In the genomic region with DNA sequence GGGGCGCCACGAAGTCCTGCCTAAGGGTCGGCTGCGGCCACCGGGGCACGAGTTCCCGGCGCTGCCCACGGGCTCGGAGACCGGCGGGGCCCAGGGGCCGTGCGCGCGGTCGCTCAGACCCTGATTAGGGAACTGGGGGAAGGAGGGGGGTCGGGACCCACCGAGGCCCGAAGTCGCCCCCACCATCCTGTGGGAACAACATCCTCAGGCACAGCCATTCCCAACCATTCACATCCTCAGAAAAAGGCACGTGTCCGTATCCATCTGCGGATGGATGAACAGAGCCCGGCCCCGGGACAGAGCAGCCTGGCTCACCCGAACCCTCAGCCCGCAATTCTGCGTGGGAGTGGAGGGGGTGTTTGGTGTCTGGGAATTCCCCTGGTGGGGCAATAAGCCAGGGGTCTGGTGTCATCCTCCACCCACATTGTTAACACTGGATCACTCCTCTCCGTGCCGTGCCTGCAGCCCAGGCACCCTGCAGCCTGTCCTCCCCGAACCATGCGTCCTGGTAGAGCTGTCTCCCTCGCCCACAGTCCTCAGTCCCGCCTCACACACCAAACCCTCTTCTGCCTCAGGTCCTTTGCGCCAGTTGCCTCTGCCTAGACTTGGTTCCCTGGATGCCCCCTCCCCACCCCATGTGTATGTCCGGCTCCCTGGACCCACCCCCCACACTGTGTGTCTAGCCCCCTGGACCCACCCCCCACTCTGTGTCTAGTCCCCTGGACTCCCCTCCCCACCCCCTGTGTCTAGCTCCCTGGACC, we compare ENCODE assay signal across 8 cellular contexts. TPM values are rescaled to one million over a fixed set of nuclear protein-coding genes. Genes with fewer than 3 reads are reported as not detected.
DNase-seq lines count a peak whose midpoint lies in the region; ATAC-seq and TF ChIP-seq lines count a peak whose summit lies in the region.

No MANE protein-coding gene starts in this region.

- H3K9me3 ChIP-seq in RWPE2 (ENCODE audit: severe bottlenecking), result no peaks in the 10 kb centered on the region
- no peaks in the 10 kb centered on the region for H3K9me3 ChIP-seq in right atrium auricular region
- H3K9me3 ChIP-seq in psoas muscle, result no peaks in the 10 kb centered on the region

- H3K27me3 ChIP-seq in RWPE2 (ENCODE audit: insufficient read depth, poor library complexity, severe bottlenecking) (no peaks in the 10 kb centered on the region), right atrium auricular region (no peaks in the 10 kb centered on the region), psoas muscle (ENCODE audit: insufficient read depth in 3 of 3, low read length in 2 of 3) (no peaks in the 10 kb centered on the region)

- ATAC-seq in HG03521 (IDR thresholded peaks at IDR 0.05; ENCODE audit: unreplicated experiment) (peak; percentile 4), RWPE2 (ENCODE audit: low read depth) (peak; percentile 46), psoas muscle (peak; percentile 51 to 70 (median 56)), GM21737 (IDR thresholded peaks at IDR 0.05; ENCODE audit: unreplicated experiment) (no peak)

- WGBS in psoas muscle, 3 donors, result 5 to 11% (median 7%) methylated on average over 27 to 37 of the region's 37 CpGs

- H3K4me3 ChIP-seq in RWPE2 (ENCODE audit: severe bottlenecking), result peak overlapping the region; percentile 83
- peak overlapping the region; percentile 96 to 98 for H3K4me3 ChIP-seq in right atrium auricular region
- peak overlapping the region; percentile 99 for H3K4me3 ChIP-seq in psoas muscle

- intact Hi-C loops in psoas muscle (cut with DNase I), result no loop called here

- peak; percentile 93 for DNase-seq in activated effector memory CD4-positive, alpha-beta T cell treated with anti-CD3 and anti-CD28 coated beads, Interleukin-2, amount 50 U/mL, for 16 hours
- no peak for DNase-seq in activated effector memory CD4-positive, alpha-beta T cell treated with Interleukin-2 at 50 U/mL for 16 hours
- peak; percentile 77 for DNase-seq in RWPE2 (ENCODE audit: low spot score)
- no peak for DNase-seq in right atrium auricular region (ENCODE audit: low spot score)
- peak in 1 of 2 donors; percentile 59 for DNase-seq in psoas muscle

- H3K4me1 ChIP-seq in RWPE2 (ENCODE audit: insufficient read depth, poor library complexity, severe bottlenecking) (peaks cover 32% of the 10 kb centered on the region), right atrium auricular region (peaks cover 0 to 45% of the 10 kb centered on the region in 2 donors), psoas muscle (peaks cover 21% of the 10 kb centered on the region)

- TF ChIP-seq CTCF in RWPE2 (IDR thresholded peaks at IDR 0.05; ENCODE audit: poor library complexity, severe bottlenecking) (no peak), right atrium auricular region (IDR thresholded peaks at IDR 0.05) (no peak), psoas muscle (IDR thresholded peaks at IDR 0.05) (no peak)

- H3K27ac ChIP-seq in RWPE2 (ENCODE audit: poor library complexity, severe bottlenecking) (peak overlapping the region; percentile 98), angular gyrus (ENCODE audit: low read depth, low read length) (peak overlapping the region; percentile 84), right atrium auricular region (peak overlapping the region; percentile 83 to 87), psoas muscle (peak overlapping the region; percentile 87)

- H3K36me3 ChIP-seq in RWPE2 (ENCODE audit: low read depth), result no peaks in the 10 kb centered on the region
- H3K36me3 ChIP-seq in right atrium auricular region, result no peaks in the 10 kb centered on the region
- no peaks in the 10 kb centered on the region for H3K36me3 ChIP-seq in psoas muscle (ENCODE audit: insufficient read depth in 1 of 2, low read depth in 1 of 2)

RNA-seq across cellular contexts. Expression of gene CCDC57, which starts 0.8 kb away (rescaled TPM):
- 1 to 10 TPM; 5.1 to 7.4 TPM for total RNA-seq in right atrium auricular region
- 10 to 100 TPM; 10.2 to 15.3 (median 12.4) TPM for total RNA-seq in psoas muscle
- 10 to 100 TPM in 1 of 3 donors, 1 to 10 TPM in 2; 7.2 to 11.1 (median 8.6) TPM for polyA plus RNA-seq in psoas muscle

RNA-seq across cellular contexts. Expression of gene SLC16A3, which starts 15.4 kb away (rescaled TPM):
- total RNA-seq in right atrium auricular region, result 10 to 100 TPM in 1 of 2 donors, 1 to 10 TPM in 1; 5.0 to 19.5 TPM
- total RNA-seq in psoas muscle, result 100 to 1,000 TPM in 2 of 4 donors, 10 to 100 TPM in 2; 18.6 to 182 (median 70.1) TPM
- polyA plus RNA-seq in psoas muscle, result 100 to 1,000 TPM; 102 to 263 (median 128) TPM

Comparison
In these comparisons a context has a peak if more than half of its experiments do, and no peak if none do; other contexts are left out.
1. DNase-seq: peak in activated effector memory CD4-positive, alpha-beta T cell treated with anti-CD3 and anti-CD28 coated beads, Interleukin-2, amount 50 U/mL, for 16 hours (single experiment) and RWPE2 (single experiment); none in activated effector memory CD4-positive, alpha-beta T cell treated with Interleukin-2 at 50 U/mL for 16 hours (single experiment) and right atrium auricular region (single experiment).
2. Peak in every context shown above with its lines, with median percentiles within 50 percentile points of each other: H3K27ac ChIP-seq and H3K4me3 ChIP-seq.